8 cellular contexts compared by ENCODE assay signal in the genomic region with DNA sequence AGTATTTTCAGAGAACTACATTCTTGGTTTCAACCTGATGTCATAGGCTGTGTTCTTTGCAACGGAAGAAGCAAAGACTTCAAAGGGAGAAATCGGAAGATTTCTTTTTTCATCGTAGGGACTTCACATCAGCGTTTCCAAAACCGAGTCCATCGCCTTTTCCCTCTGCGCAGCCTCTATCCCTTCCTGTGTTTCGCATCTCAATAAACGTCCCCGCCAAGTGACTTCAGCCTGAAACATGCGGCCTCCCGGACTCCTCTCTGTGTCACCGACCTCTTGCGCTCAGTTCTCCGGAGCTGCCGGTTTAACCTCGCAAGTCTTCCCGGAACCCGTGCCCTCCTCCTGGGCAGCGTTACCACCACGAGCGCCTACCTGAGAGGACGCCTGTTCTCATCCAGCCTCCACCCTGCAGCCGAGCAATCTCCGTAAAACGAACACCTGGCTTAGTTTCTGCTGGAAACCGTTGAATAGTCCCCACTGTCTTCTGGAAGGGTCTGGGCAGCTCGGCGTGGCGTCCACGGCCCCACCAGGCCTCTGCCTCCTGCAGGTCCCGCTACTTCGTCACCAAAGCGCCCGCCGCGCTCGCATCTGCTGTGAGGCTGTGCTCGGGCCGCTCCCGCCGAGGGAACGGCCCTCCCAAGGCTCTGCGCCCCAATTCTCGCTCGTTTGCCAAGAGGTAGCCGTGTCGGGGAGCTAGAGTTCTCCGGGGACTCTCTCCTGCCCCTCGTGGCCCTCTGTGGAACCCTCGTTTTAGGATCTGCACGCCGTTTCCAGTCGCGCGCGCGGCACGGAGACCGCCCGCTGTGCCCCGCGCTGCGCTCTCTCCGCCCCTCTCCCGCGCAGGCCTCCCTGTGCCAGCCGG. TPM values are rescaled to one million over a fixed set of nuclear protein-coding genes. Genes with fewer than 3 reads are reported as not detected.
DNase-seq lines count a peak whose midpoint lies in the region; ATAC-seq and TF ChIP-seq lines count a peak whose summit lies in the region.

A gene with protein sequence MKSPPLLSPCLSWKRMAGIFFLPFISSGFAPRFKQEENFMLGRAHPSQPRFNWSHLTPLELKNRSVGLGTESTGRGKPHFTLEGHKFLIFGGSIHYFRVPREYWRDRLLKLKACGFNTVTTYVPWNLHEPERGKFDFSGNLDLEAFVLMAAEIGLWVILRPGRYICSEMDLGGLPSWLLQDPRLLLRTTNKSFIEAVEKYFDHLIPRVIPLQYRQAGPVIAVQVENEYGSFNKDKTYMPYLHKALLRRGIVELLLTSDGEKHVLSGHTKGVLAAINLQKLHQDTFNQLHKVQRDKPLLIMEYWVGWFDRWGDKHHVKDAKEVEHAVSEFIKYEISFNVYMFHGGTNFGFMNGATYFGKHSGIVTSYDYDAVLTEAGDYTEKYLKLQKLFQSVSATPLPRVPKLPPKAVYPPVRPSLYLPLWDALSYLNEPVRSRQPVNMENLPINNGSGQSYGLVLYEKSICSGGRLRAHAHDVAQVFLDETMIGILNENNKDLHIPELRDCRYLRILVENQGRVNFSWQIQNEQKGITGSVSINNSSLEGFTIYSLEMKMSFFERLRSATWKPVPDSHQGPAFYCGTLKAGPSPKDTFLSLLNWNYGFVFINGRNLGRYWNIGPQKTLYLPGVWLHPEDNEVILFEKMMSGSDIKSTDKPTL (plus strand): TSS at position 846 of the 862 bp plus-strand sequence. CDS start 362 bp downstream, outside the sequence.

- peaks cover 9% of the 10 kb centered on the region for H3K27me3 Mint-ChIP-seq in activated naive CD8-positive, alpha-beta T cell treated with anti-CD3 and anti-CD28 coated beads for 36 hours

- H3K27me3 ChIP-seq in RWPE2 (ENCODE audit: insufficient read depth, poor library complexity, severe bottlenecking) (peaks cover 73% of the 10 kb centered on the region), gastrocnemius medialis (peaks cover 60 to 90% (median 76%) of the 10 kb centered on the region in 3 donors)

- peaks cover 43% of the 10 kb centered on the region for H3K4me1 Mint-ChIP-seq in activated naive CD8-positive, alpha-beta T cell treated with anti-CD3 and anti-CD28 coated beads for 36 hours

- H3K4me3 ChIP-seq in GM12865 (ENCODE audit: low read depth, low read length) (peak within 1 kb of the TSS; percentile 47), RWPE2 (ENCODE audit: severe bottlenecking) (peak within 1 kb of the TSS; percentile 11), gastrocnemius medialis (peak within 1 kb of the TSS; percentile 25 to 44 (median 32))

- ATAC-seq in HG02852 (IDR thresholded peaks at IDR 0.05; ENCODE audit: unreplicated experiment) (peak; percentile 75), RWPE2 (ENCODE audit: low read depth) (peak; percentile 78), gastrocnemius medialis (no peak)

- TF ChIP-seq POLR2A in gastrocnemius medialis (IDR thresholded peaks at IDR 0.05) = no peak

- H3K4me3 Mint-ChIP-seq in activated naive CD8-positive, alpha-beta T cell treated with anti-CD3 and anti-CD28 coated beads for 36 hours = peak within 1 kb of the TSS; percentile 87

- no peaks in the 10 kb centered on the region for H3K9me3 Mint-ChIP-seq in activated naive CD8-positive, alpha-beta T cell treated with anti-CD3 and anti-CD28 coated beads for 36 hours

- intact Hi-C loops in gastrocnemius medialis (cut with DNase I; ENCODE audit: low total_unique reads) = no loop called here

- TF ChIP-seq CTCF in GM12865 (IDR thresholded peaks at IDR 0.05; ENCODE audit: insufficient read depth, low read depth, low read length, missing control alignments) (peak; percentile 35), RWPE2 (IDR thresholded peaks at IDR 0.05; ENCODE audit: poor library complexity, severe bottlenecking) (peak; percentile 53), gastrocnemius medialis (IDR thresholded peaks at IDR 0.05 in 4 of 5, conservative IDR thresholded peaks at IDR 0.05 in 1 of 5) (peak in 1 of 5 experiments; percentile 29)

- in situ Hi-C loops in gastrocnemius medialis (cut with MboI; ENCODE audit: low sequenced_read_pairs in 4 of 4) = no loop called here

- no peaks in the 10 kb centered on the region for H3K36me3 ChIP-seq in RWPE2 (ENCODE audit: low read depth)
- H3K36me3 ChIP-seq in gastrocnemius medialis = no peaks in the 10 kb centered on the region

- DNase-seq in GM12865 (ENCODE audit: low read depth) (peak; percentile 45), RWPE2 (ENCODE audit: low spot score) (no peak), hepatic stellate cell (ENCODE audit: low spot score) (peak; percentile 43), gastrocnemius medialis (no peak), GDM1 (lab: John Stamatoyannopoulos, UW) (no peak), GM19238 (ENCODE audit: insufficient read length, low spot score) (no peak)
- peak; percentile 84 for DNase-seq in activated naive CD8-positive, alpha-beta T cell treated with anti-CD3 and anti-CD28 coated beads for 36 hours

- peak within 1 kb of the TSS; percentile 95 for H3K27ac Mint-ChIP-seq in activated naive CD8-positive, alpha-beta T cell treated with anti-CD3 and anti-CD28 coated beads for 36 hours

- peaks cover 21% of the 10 kb centered on the region for H3K36me3 Mint-ChIP-seq in activated naive CD8-positive, alpha-beta T cell treated with anti-CD3 and anti-CD28 coated beads for 36 hours

- H3K27ac ChIP-seq in RWPE2 (ENCODE audit: poor library complexity, severe bottlenecking) = no peak within 1 kb of the TSS
- H3K27ac ChIP-seq in gastrocnemius medialis = no peak within 1 kb of the TSS

- no peaks in the 10 kb centered on the region for H3K9me3 ChIP-seq in RWPE2 (ENCODE audit: severe bottlenecking)
- H3K9me3 ChIP-seq in gastrocnemius medialis = no peaks in the 10 kb centered on the region

- H3K4me1 ChIP-seq in RWPE2 (ENCODE audit: insufficient read depth, poor library complexity, severe bottlenecking) = no peaks in the 10 kb centered on the region
- H3K4me1 ChIP-seq in gastrocnemius medialis = peaks cover 0 to 10% of the 10 kb centered on the region in 2 donors

RNA-seq across cellular contexts. Expression of the gene that starts here (rescaled TPM):
- total RNA-seq in activated naive CD8-positive, alpha-beta T cell treated with anti-CD3 and anti-CD28 coated beads for 36 hours = 10 to 100 TPM in 1 of 2 experiments, 1 to 10 TPM in 1; 9.8 to 10.9 TPM
- total RNA-seq in gastrocnemius medialis = not detected

Comparison
In these comparisons a context has a peak if more than half of its experiments do, and no peak if none do; other contexts are left out.
1. RNA of the gene that starts here (total RNA-seq): 9.8 to 10.9 TPM in activated naive CD8-positive, alpha-beta T cell treated with anti-CD3 and anti-CD28 coated beads for 36 hours; not detected in gastrocnemius medialis; every median in the first group is over 10 times any median in the second.
2. DNase-seq: peak in GM12865 (single experiment), activated naive CD8-positive, alpha-beta T cell treated with anti-CD3 and anti-CD28 coated beads for 36 hours (single experiment) and hepatic stellate cell (single experiment); none in RWPE2 (single experiment), gastrocnemius medialis (0 of 2), GDM1 (single experiment) and GM19238 (single experiment).
3. ATAC-seq: peak in HG02852 (single experiment) and RWPE2 (single experiment); none in gastrocnemius medialis (0 of 2).
4. Peak in every context shown above with its lines, with median percentiles within 50 percentile points of each other: H3K4me3 ChIP-seq.